21 cellular contexts compared by ENCODE assay signal in the genomic region with DNA sequence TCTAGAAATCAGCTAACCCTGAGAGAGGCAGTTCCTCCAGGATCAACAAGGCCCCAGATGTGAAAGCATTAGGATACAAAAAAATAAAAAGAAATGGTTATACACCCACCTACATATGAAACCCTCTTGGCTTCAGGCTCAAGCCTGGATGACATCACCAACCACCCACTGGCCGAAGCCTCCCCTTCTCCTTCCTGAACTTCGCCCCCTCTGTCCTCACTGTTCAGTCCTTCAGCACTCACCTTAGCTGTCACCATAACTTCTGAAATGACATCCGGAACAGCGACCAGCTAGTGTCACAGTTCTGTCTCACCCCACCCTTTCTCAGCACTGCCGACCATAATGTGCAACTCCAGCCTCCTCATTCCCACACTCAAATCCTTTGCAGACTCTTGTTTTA.
"Had no signal": no experiment of that assay in that cellular context is flagged by ENCODE, and none has a peak within 500 bp of the region (broad histone marks: within the 10 kb centered on the region; RNA-seq: fewer than 3 reads in every experiment).

No MANE protein-coding gene starts in this region.

- H3K4me1 ChIP-seq: right lobe of liver, upper lobe of left lung had no signal

- H3K9me3 Mint-ChIP-seq: activated naive CD4-positive, alpha-beta T cell treated with anti-CD3 and anti-CD28 coated beads, Interleukin-2, amount 50 U/mL, for 72 hours; effector memory CD8-positive, alpha-beta T cell; nephron; stimulated activated naive B cell treated with anti-CD40 and anti-IgM and Interleukin-4, amounts not matched to agents 10 μg/mL and 1 μg/mL and 100 μg/mL, for 72 hours; T-helper 2 cell treated with Interferon-gamma antibody and Interleukin-4, amounts not matched to agents 5 μg/mL and 100 μg/mL, for 36 hours had no signal

- H3K9me3 ChIP-seq: right lobe of liver, upper lobe of left lung had no signal

- H3K27ac ChIP-seq: right lobe of liver, upper lobe of left lung had no signal

- ATAC-seq: activated naive CD4-positive, alpha-beta T cell treated with anti-CD3 and anti-CD28 coated beads, Interleukin-2, amount 50 U/mL, for 72 hours; effector memory CD8-positive, alpha-beta T cell; esophagus mucosa; left ventricle myocardium superior; stimulated activated naive B cell treated with anti-CD40 and anti-IgM and Interleukin-4, amounts not matched to agents 10 μg/mL and 1 μg/mL and 100 μg/mL, for 72 hours had no signal

- H3K36me3 ChIP-seq: right lobe of liver, upper lobe of left lung had no signal

- H3K4me3 Mint-ChIP-seq: brain; effector memory CD8-positive, alpha-beta T cell; nephron; stimulated activated naive B cell treated with anti-CD40 and anti-IgM and Interleukin-4, amounts not matched to agents 10 μg/mL and 1 μg/mL and 100 μg/mL, for 72 hours; T-helper 2 cell treated with Interferon-gamma antibody and Interleukin-4, amounts not matched to agents 5 μg/mL and 100 μg/mL, for 36 hours had no signal

- H3K27me3 Mint-ChIP-seq: brain; effector memory CD8-positive, alpha-beta T cell; stimulated activated naive B cell treated with anti-CD40 and anti-IgM and Interleukin-4, amounts not matched to agents 10 μg/mL and 1 μg/mL and 100 μg/mL, for 72 hours had no signal

- H3K27me3 ChIP-seq: right lobe of liver, upper lobe of left lung had no signal

- H3K4me2 ChIP-seq: smooth muscle cell had no signal

- H3K36me3 Mint-ChIP-seq: activated naive CD4-positive, alpha-beta T cell treated with anti-CD3 and anti-CD28 coated beads, Interleukin-2, amount 50 U/mL, for 72 hours; brain; stimulated activated naive B cell treated with anti-CD40 and anti-IgM and Interleukin-4, amounts not matched to agents 10 μg/mL and 1 μg/mL and 100 μg/mL, for 72 hours had no signal

- H3K4me3 ChIP-seq: right lobe of liver, smooth muscle cell, upper lobe of left lung had no signal

- H3K27ac Mint-ChIP-seq: activated naive CD4-positive, alpha-beta T cell treated with anti-CD3 and anti-CD28 coated beads, Interleukin-2, amount 50 U/mL, for 72 hours; brain; effector memory CD8-positive, alpha-beta T cell; nephron; stimulated activated naive B cell treated with anti-CD40 and anti-IgM and Interleukin-4, amounts not matched to agents 10 μg/mL and 1 μg/mL and 100 μg/mL, for 72 hours; T-helper 2 cell treated with Interferon-gamma antibody and Interleukin-4, amounts not matched to agents 5 μg/mL and 100 μg/mL, for 36 hours had no signal

- DNase-seq: activated CD4-positive, alpha-beta T cell treated with anti-CD3 and anti-CD28 coated beads for 1 hour; activated gamma-delta T cell treated with Interleukin-2 at 50 U/mL for 16 hours; activated T-cell treated with anti-CD3 and anti-CD28 coated beads, Interleukin-2, amount 50 U/mL, for 1 hour; aorta; effector memory CD8-positive, alpha-beta T cell; foreskin melanocyte; left ventricle myocardium superior; mammary epithelial cell; midbrain; nucleus accumbens; right lobe of liver; stimulated activated CD4-positive, alpha-beta T cell treated with anti-CD3 and anti-CD28 coated beads, Interleukin-15, amount 100 ng/mL, for 24 hours; stimulated activated CD8-positive, alpha-beta memory T cell treated with anti-CD3 and anti-CD28 coated beads, Interleukin-4, amount 100 ng/mL, for 48 hours; stimulated activated naive B cell treated with anti-CD40 and anti-IgM and Interleukin-4, amounts not matched to agents 10 μg/mL and 1 μg/mL and 100 μg/mL, for 72 hours; upper lobe of left lung had no signal

- H3K4me1 Mint-ChIP-seq: stimulated activated naive B cell treated with anti-CD40 and anti-IgM and Interleukin-4, amounts not matched to agents 10 μg/mL and 1 μg/mL and 100 μg/mL, for 72 hours had no signal
